8 cellular contexts compared by ENCODE assay signal in the genomic region with DNA sequence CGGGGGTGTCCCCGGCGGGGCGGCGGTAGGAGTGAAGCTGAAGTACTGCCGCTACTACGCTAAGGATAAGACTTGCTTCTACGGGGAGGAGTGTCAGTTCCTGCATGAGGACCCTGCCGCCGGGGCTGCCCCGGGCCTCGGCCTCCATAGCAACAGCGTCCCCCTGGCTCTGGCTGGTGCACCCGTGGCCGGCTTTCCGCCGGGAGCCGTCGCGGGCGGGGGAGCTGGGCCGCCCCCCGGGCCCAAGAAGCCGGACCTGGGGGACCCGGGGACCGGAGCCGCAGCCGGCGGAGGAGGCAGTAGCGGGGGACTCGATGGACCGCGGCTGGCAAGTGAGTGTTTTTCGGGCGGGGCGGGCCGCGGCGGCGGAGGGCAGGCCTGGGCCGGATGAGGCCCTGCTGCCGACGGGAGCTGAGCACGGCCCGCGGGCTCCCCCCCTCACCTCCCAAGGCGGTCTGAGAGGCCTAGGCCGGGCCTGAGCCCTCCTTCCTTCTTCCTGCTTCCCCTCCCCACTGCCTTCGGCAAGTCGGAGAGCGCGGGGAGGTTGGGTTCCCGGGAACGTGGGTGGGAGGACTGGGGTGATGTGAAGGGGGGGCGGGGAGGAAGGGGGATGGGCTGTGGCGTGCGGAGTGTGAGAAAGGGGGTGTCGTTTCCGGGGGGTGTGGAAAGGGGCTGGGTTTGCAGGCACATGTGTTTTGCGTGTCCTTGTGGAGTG. TPM values are rescaled to one million over a fixed set of nuclear protein-coding genes. Genes with fewer than 3 reads are reported as not detected.
DNase-seq lines count a peak whose midpoint lies in the region; ATAC-seq, FAIRE-seq and TF ChIP-seq lines count a peak whose summit lies in the region.

No MANE protein-coding gene starts in this region.

- no peaks in the 10 kb centered on the region for H3K27me3 ChIP-seq in right lobe of liver

- WGBS in A549 (ENCODE audit: missing lambda C conversion rate): 0% methylated on average over 4 of the region's 60 CpGs
- 0% methylated on average over 14 of the region's 60 CpGs for WGBS in right lobe of liver (ENCODE audit: insufficient coverage, low coverage, low lambda C conversion rate, missing lambda C conversion rate)

- peak overlapping the region; percentile 96 to 100 for H3K27ac ChIP-seq in A549
- H3K27ac ChIP-seq in right lobe of liver: peak overlapping the region; percentile 96 to 97 (median 97)

- TF ChIP-seq CTCF in A549 (IDR thresholded peaks at IDR 0.05) (no peak), right lobe of liver (IDR thresholded peaks at IDR 0.05) (no peak)

- FAIRE-seq in A549 (lab: Jason Lieb, UNC): no peak

- no peaks in the 10 kb centered on the region for H3K36me3 ChIP-seq in right lobe of liver

- peak overlapping the region; percentile 97 for H3K4me2 ChIP-seq in A549

- no peak for TF ChIP-seq RAD21 in A549 (conservative IDR thresholded peaks at IDR 0.05 in 1 of 2, IDR thresholded peaks at IDR 0.05 in 1 of 2)

- H3K4me3 ChIP-seq in A549 (peak overlapping the region; percentile 99), right lobe of liver (peak overlapping the region; percentile 87 to 99 (median 95))

- peak; percentile 48 for TF ChIP-seq POLR2A in A549 (IDR thresholded peaks at IDR 0.05; ENCODE audit: low read length)
- TF ChIP-seq POLR2A in right lobe of liver (IDR thresholded peaks at IDR 0.05): peak; percentile 64

- CTCF ChIA-PET in A549 (lab: Yijun Ruan, JAX): no interaction called here

- H3K4me1 ChIP-seq in A549 (peaks cover 16% of the 10 kb centered on the region; the same call in 2 of the 3 replicates), right lobe of liver (peaks cover 0 to 13% (median 6%) of the 10 kb centered on the region in 4 donors)

- intact Hi-C loops in right lobe of liver (cut with DNase I): no loop called here

- no peak for TF ChIP-seq EP300 in A549 (IDR thresholded peaks at IDR 0.05)

- DNase-seq in A549 (ENCODE audit: low read depth in 1 of 2, low spot score in 1 of 2): peak; percentile 42 to 83
- peak; percentile 66 for DNase-seq in NCI-H526 treated with DMSO at 0.1 percent for 48 hours (lab: John Stamatoyannopoulos, UW)
- DNase-seq in activated CD4-positive, alpha-beta T cell treated with anti-CD3 and anti-CD28 coated beads, Interleukin-2, amount 50 U/mL, for 48 hours: peak; percentile 91 to 92
- peak; percentile 62 to 91 for DNase-seq in dermis microvascular lymphatic vessel endothelial cell (ENCODE audit: low read depth in 2 of 2)
- DNase-seq in right lobe of liver: peak; percentile 85 to 89 (median 89)
- peak; percentile 89 for DNase-seq in stimulated activated CD4-positive, alpha-beta T cell treated with anti-CD3 and anti-CD28 coated beads, Interleukin-4, amount 100 ng/mL, for 1 hour

- POLR2A ChIA-PET in A549 (lab: Yijun Ruan, JAX): no interaction called here

- H3K9me3 ChIP-seq in A549 (no peaks in the 10 kb centered on the region), right lobe of liver (no peaks in the 10 kb centered on the region)

- peak; percentile 82 to 89 for ATAC-seq in A549
- peak; percentile 35 for ATAC-seq in GM18517 (IDR thresholded peaks at IDR 0.05; ENCODE audit: unreplicated experiment)
- peak; percentile 62 for ATAC-seq in HG03045 (IDR thresholded peaks at IDR 0.05; ENCODE audit: unreplicated experiment)
- ATAC-seq in right lobe of liver: peak; percentile 73 to 84 (median 77)

TF ChIP-seq in A549, 52 proteins besides CTCF, POLR2A, EP300 and RAD21:
- peak; percentile 72 for TF ChIP-seq PHF8 (IDR thresholded peaks at IDR 0.05; ENCODE audit: borderline replicate concordance, low read depth)
- TF ChIP-seq MYC (IDR thresholded peaks at IDR 0.05; ENCODE audit: borderline replicate concordance, low read length): 0 out of 2 replicates have a peak, but pooled peaks have one; percentile 11
- no peak; a peak in 1 of 5 replicates for TF ChIP-seq JUN (IDR thresholded peaks at IDR 0.05)
- TF ChIP-seq JUNB (IDR thresholded peaks at IDR 0.05): no peak
- peak; percentile 56 for TF ChIP-seq MAX (IDR thresholded peaks at IDR 0.05)
TF ChIP-seq in A549: peak in this region for 3.

RNA-seq across cellular contexts. Expression of gene PAN3, which starts 0.6 kb away (rescaled TPM):
- polyA plus RNA-seq in A549 (2011; rRNA removed): 13.9 and 14.6 TPM in 2 replicates
- 2.1 and 3.1 TPM in 2 replicates for polyA plus RNA-seq in A549 (2012; cell fraction: cytosol; rRNA removed)
- 2.7 and 4.7 TPM in 2 replicates for polyA plus RNA-seq in A549 (2012; cell fraction: nucleus; rRNA removed)
- polyA plus RNA-seq in A549 (2017; fragmentation: RNase III; extraction: RNeasy Plus Mini Kit Qiagen cat#74134 plus additional on column Dnase treatment): 5.9 to 6.6 TPM (median 6.2 TPM) in 3 replicates
- polyA minus RNA-seq in A549 (2011; rRNA and poly(A)+ RNA removed): 23.1 and 24.3 TPM in 2 replicates
- total RNA-seq in dermis microvascular lymphatic vessel endothelial cell: 17.1 and 24.7 TPM in 2 replicates
- 10 to 100 TPM in 4 of 6 experiments, 1 to 10 TPM in 2; 7.0 to 12.5 (median 10.2) TPM for total RNA-seq in right lobe of liver

RNA-seq across cellular contexts. Expression of gene FLT3, which starts 38.5 kb away (rescaled TPM):
- polyA plus RNA-seq in A549 (2011; rRNA removed) (not detected in 2 replicates), A549 (2017; fragmentation: RNase III; extraction: RNeasy Plus Mini Kit Qiagen cat#74134 plus additional on column Dnase treatment) (not detected in 3 replicates)
- not detected in 2 replicates for polyA plus RNA-seq in A549 (2012; cell fraction: cytosol; rRNA removed)
- not detected in 2 replicates for polyA plus RNA-seq in A549 (2012; cell fraction: nucleus; rRNA removed)
- not detected in 2 replicates for polyA minus RNA-seq in A549 (2011; rRNA and poly(A)+ RNA removed)
- total RNA-seq in dermis microvascular lymphatic vessel endothelial cell (not detected in 2 replicates), right lobe of liver (under 1 TPM; 0.04 to 0.74 (median 0.24) TPM)

Comparison
In these comparisons a context has a peak if more than half of its experiments do, and no peak if none do; other contexts are left out.
1. Peak in every context shown above with its lines: DNase-seq, ATAC-seq, H3K4me3 ChIP-seq and H3K27ac ChIP-seq.
2. ATAC-seq: peak in every context shown above with its lines; median percentile 86 in A549; 77 in right lobe of liver; 62 in HG03045; 35 in GM18517.